In genomic region chr11:75931124-75931523, GRCh38 we compare ENCODE assay signal across 26 cellular contexts.
DNase-seq lines count a peak whose midpoint lies in the region; ATAC-seq and TF ChIP-seq lines count a peak whose summit lies in the region.
"Had no signal": no experiment of that assay in that cellular context is flagged by ENCODE, and none has a peak within 500 bp of the region (broad histone marks: within the 10 kb centered on the region; RNA-seq: fewer than 3 reads in every experiment).

No MANE protein-coding gene starts in this region.

- ATAC-seq in natural killer cell (no peak), HG02884 (IDR thresholded peaks at IDR 0.05; ENCODE audit: unreplicated experiment) (no peak)
- ATAC-seq: activated CD4-positive, alpha-beta T cell treated with anti-CD3 and anti-CD28 coated beads for 36 hours; activated T-cell treated with anti-CD3 and anti-CD28 coated beads, Interleukin-2, amount 50 U/mL, for 72 hours; GM12878; GM23338 had no signal

- H3K27me3 ChIP-seq in stomach = no peaks in the 10 kb centered on the region
- H3K27me3 ChIP-seq: ascending aorta, hepatocyte, neural progenitor cell, SJSA1, suprapubic skin had no signal

- DNase-seq in AG20443 (ENCODE audit: low spot score) (peak; percentile 19), LHCN-M2 (ENCODE audit: low read depth) (peak; percentile 45), cardiac fibroblast (ENCODE audit: low read depth in 2 of 2) (peak; percentile 4 to 67), hepatic stellate cell (ENCODE audit: low spot score) (peak; percentile 21), NCI-H748 treated with DMSO at 0.1 percent for 48 hours (lab: John Stamatoyannopoulos, UW) (no peak), natural killer cell (no peak), stomach (no peak)
- DNase-seq: activated CD4-positive, alpha-beta T cell treated with anti-CD3 and anti-CD28 coated beads for 36 hours; activated CD8-positive, alpha-beta memory T cell treated with anti-CD3 and anti-CD28 coated beads for 24 hours; activated naive CD4-positive, alpha-beta T cell treated with anti-CD3 and anti-CD28 coated beads, Interleukin-2, amount 10 ng/mL, durations not matched to agents 7 days and 5 days; activated T-cell treated with anti-CD3 and anti-CD28 coated beads, Interleukin-2, amount 50 U/mL, for 72 hours; DMS 273 treated with DMSO at 0.1 percent for 48 hours; NCI-H1417; NCI-H2107; NCI-H510A; NK-92 treated with Interleukin-12 subunit alpha and Interleukin-12 subunit beta, amount 100 ng/mL, for 24 hours had no signal

- 85 to 98% (median 93%) methylated on average over 1 of the region's 1 CpG for WGBS in stomach, 5 donors

- TF ChIP-seq CTCF in cardiac fibroblast (IDR thresholded peaks at IDR 0.05; ENCODE audit: low read depth, low read length) (no peak), natural killer cell (IDR thresholded peaks at IDR 0.05) (no peak), stomach (IDR thresholded peaks at IDR 0.05) (no peak)

- H3K27ac Mint-ChIP-seq in natural killer cell = no peak overlapping the region
- H3K27ac Mint-ChIP-seq: activated CD4-positive, alpha-beta T cell treated with anti-CD3 and anti-CD28 coated beads for 36 hours; activated naive CD4-positive, alpha-beta T cell treated with anti-CD3 and anti-CD28 coated beads, Interleukin-2, amount 10 ng/mL, durations not matched to agents 7 days and 5 days; activated T-cell treated with anti-CD3 and anti-CD28 coated beads, Interleukin-2, amount 50 U/mL, for 72 hours; GM23338; neural progenitor cell; T-helper 1 cell treated with Interleukin-12 subunit alpha and Interleukin-12 subunit beta and Interleukin-4 antibody, amounts not matched to agents 30 μg/mL and 1 μg/mL, for 36 hours had no signal

- TF ChIP-seq POLR2A in stomach (IDR thresholded peaks at IDR 0.05) = no peak

- intact Hi-C loops in natural killer cell (cut with micrococcal nuclease) (no loop called here), stomach (cut with DNase I; ENCODE audit: low total_unique reads) (no loop called here)

- H3K36me3 ChIP-seq in stomach = no peaks in the 10 kb centered on the region
- H3K36me3 ChIP-seq: ascending aorta, neural progenitor cell, prostate gland, SJSA1, suprapubic skin had no signal

- no peaks in the 10 kb centered on the region for H3K27me3 Mint-ChIP-seq in natural killer cell (ENCODE audit: low read depth in 2 of 2)
- H3K27me3 Mint-ChIP-seq: activated CD4-positive, alpha-beta T cell treated with anti-CD3 and anti-CD28 coated beads for 36 hours; activated naive CD4-positive, alpha-beta T cell treated with anti-CD3 and anti-CD28 coated beads, Interleukin-2, amount 10 ng/mL, durations not matched to agents 7 days and 5 days had no signal

- H3K9me3 Mint-ChIP-seq in natural killer cell = no peaks in the 10 kb centered on the region
- H3K9me3 Mint-ChIP-seq: activated naive CD4-positive, alpha-beta T cell treated with anti-CD3 and anti-CD28 coated beads, Interleukin-2, amount 10 ng/mL, durations not matched to agents 7 days and 5 days; activated T-cell treated with anti-CD3 and anti-CD28 coated beads, Interleukin-2, amount 50 U/mL, for 72 hours; GM23338; neural progenitor cell; T-helper 1 cell treated with Interleukin-12 subunit alpha and Interleukin-12 subunit beta and Interleukin-4 antibody, amounts not matched to agents 30 μg/mL and 1 μg/mL, for 36 hours had no signal

- H3K4me3 ChIP-seq in cardiac fibroblast (replicated peaks in 1 of 2; ENCODE audit: low read depth in 2 of 2, low read length in 2 of 2) (no peak overlapping the region), stomach (no peak overlapping the region)
- H3K4me3 ChIP-seq: ascending aorta, GM12878, GM23338, hepatocyte, neural progenitor cell, prostate gland, SJSA1, suprapubic skin had no signal

- peaks cover 5 to 18% of the 10 kb centered on the region in 2 donors for H3K4me1 Mint-ChIP-seq in natural killer cell
- H3K4me1 Mint-ChIP-seq: activated naive CD4-positive, alpha-beta T cell treated with anti-CD3 and anti-CD28 coated beads, Interleukin-2, amount 10 ng/mL, durations not matched to agents 7 days and 5 days; GM23338; neural progenitor cell had no signal

- H3K27ac ChIP-seq in stomach = no peak overlapping the region
- H3K27ac ChIP-seq: ascending aorta, hepatocyte, neural progenitor cell, prostate gland, SJSA1, suprapubic skin had no signal

- H3K9me3 ChIP-seq in stomach = no peaks in the 10 kb centered on the region
- H3K9me3 ChIP-seq: ascending aorta, prostate gland, SJSA1, suprapubic skin had no signal

- H3K4me1 ChIP-seq in stomach = peaks cover 0 to 13% (median 0%) of the 10 kb centered on the region in 4 donors
- H3K4me1 ChIP-seq: ascending aorta, prostate gland, SJSA1 had no signal

- H3K36me3 Mint-ChIP-seq in natural killer cell = no peaks in the 10 kb centered on the region

- no peak overlapping the region for H3K4me3 Mint-ChIP-seq in natural killer cell
- H3K4me3 Mint-ChIP-seq: activated CD4-positive, alpha-beta T cell treated with anti-CD3 and anti-CD28 coated beads for 36 hours; activated naive CD4-positive, alpha-beta T cell treated with anti-CD3 and anti-CD28 coated beads, Interleukin-2, amount 10 ng/mL, durations not matched to agents 7 days and 5 days; activated T-cell treated with anti-CD3 and anti-CD28 coated beads, Interleukin-2, amount 50 U/mL, for 72 hours; GM23338; neural progenitor cell; T-helper 1 cell treated with Interleukin-12 subunit alpha and Interleukin-12 subunit beta and Interleukin-4 antibody, amounts not matched to agents 30 μg/mL and 1 μg/mL, for 36 hours had no signal

- TF ChIP-seq EP300 in stomach (IDR thresholded peaks at IDR 0.05) = no peak

Comparison
In these comparisons a context has a peak if more than half of its experiments do, and no peak if none do; other contexts are left out.
1. DNase-seq: peak in AG20443 (single experiment), LHCN-M2 (single experiment), cardiac fibroblast (2 of 2) and hepatic stellate cell (single experiment); none in NCI-H748 treated with DMSO at 0.1 percent for 48 hours (single experiment), natural killer cell (single experiment) and stomach (single experiment).